ENCODE assay signal across 28 cellular contexts in genomic region chr2:161327582-161327981, GRCh38.
"Had no signal": no experiment of that assay in that cellular context is flagged by ENCODE, and none has a peak within 500 bp of the region (broad histone marks: within the 10 kb centered on the region; RNA-seq: fewer than 3 reads in every experiment).

No MANE protein-coding gene starts in this region.

- ATAC-seq: left colon; left lung; lower lobe of right lung; natural killer cell; pancreas; right cardiac atrium; stimulated activated naive B cell treated with anti-CD40 and anti-IgM and Interleukin-4, amounts not matched to agents 10 μg/mL and 1 μg/mL and 100 μg/mL, for 72 hours; stimulated activated naive CD8-positive, alpha-beta T cell treated with anti-CD3 and anti-CD28 coated beads, Interleukin-15, Interleukin-2, amounts not matched to agents 100 U/mL and 50 U/mL, for 24 hours had no signal

- FAIRE-seq: keratinocyte, pancreas, small intestine had no signal

- H3K27ac ChIP-seq: left lung, lower lobe of right lung, pancreas, prostate gland, sigmoid colon, spleen, stomach, testis, thyroid gland, transverse colon, upper lobe of left lung, vagina had no signal

- H3K27me3 ChIP-seq: left lung, pancreas, sigmoid colon, spleen, stomach, testis, thyroid gland, transverse colon, upper lobe of left lung, vagina had no signal

- H3K4me3 Mint-ChIP-seq: natural killer cell; nephron progenitor cell; stimulated activated naive B cell treated with anti-CD40 and anti-IgM and Interleukin-4, amounts not matched to agents 10 μg/mL and 1 μg/mL and 100 μg/mL, for 72 hours had no signal

- H3K36me3 Mint-ChIP-seq: natural killer cell had no signal

- H3K27ac Mint-ChIP-seq: natural killer cell; nephron progenitor cell; stimulated activated naive B cell treated with anti-CD40 and anti-IgM and Interleukin-4, amounts not matched to agents 10 μg/mL and 1 μg/mL and 100 μg/mL, for 72 hours had no signal

- H3K36me3 ChIP-seq: pancreas, prostate gland, thyroid gland, vagina had no signal

- H3K9me3 ChIP-seq: left lung, lower lobe of right lung, pancreas, prostate gland, sigmoid colon, spleen, stomach, testis, thyroid gland, transverse colon, upper lobe of left lung, vagina had no signal

- DNase-seq: hippocampal formation; kidney glomerular epithelial cell; left colon; left lung; lower lobe of right lung; mammary epithelial cell; mesenchymal stem cell; natural killer cell; nephron progenitor cell; pancreas; posterior cingulate gyrus; retina; right cardiac atrium; sigmoid colon; small intestine; spleen; stimulated activated CD4-positive, alpha-beta T cell treated with anti-CD3 and anti-CD28 coated beads, Interleukin-4, amount 100 ng/mL, for 4 hours; stimulated activated CD8-positive, alpha-beta memory T cell treated with anti-CD3 and anti-CD28 coated beads, Interleukin-4, amount 100 ng/mL, for 48 hours; stimulated activated naive B cell treated with anti-CD40 and anti-IgM and Interleukin-4, amounts not matched to agents 10 μg/mL and 1 μg/mL and 100 μg/mL, for 72 hours; stimulated activated naive CD8-positive, alpha-beta T cell treated with anti-CD3 and anti-CD28 coated beads, Interleukin-15, Interleukin-2, amounts not matched to agents 100 U/mL and 50 U/mL, for 24 hours; stomach; testis; thyroid gland; transverse colon; upper lobe of left lung had no signal

- H3K9me3 Mint-ChIP-seq: natural killer cell; nephron progenitor cell; stimulated activated naive B cell treated with anti-CD40 and anti-IgM and Interleukin-4, amounts not matched to agents 10 μg/mL and 1 μg/mL and 100 μg/mL, for 72 hours had no signal

- H3K4me1 ChIP-seq: left lung, lower lobe of right lung, pancreas, prostate gland, sigmoid colon, spleen, testis, thyroid gland, transverse colon, upper lobe of left lung, vagina had no signal

- H3K4me3 ChIP-seq: left lung, lower lobe of right lung, pancreas, prostate gland, sigmoid colon, spleen, stomach, testis, thyroid gland, transverse colon, upper lobe of left lung, vagina had no signal

- H3K4me1 Mint-ChIP-seq: nephron progenitor cell had no signal
